Comparison of ENCODE assay signal across 8 cellular contexts in genomic region chr3:28726840-28727239, GRCh38.
DNase-seq lines count a peak whose midpoint lies in the region; ATAC-seq and TF ChIP-seq lines count a peak whose summit lies in the region.

No MANE protein-coding gene starts in this region.

- DNase-seq in activated naive CD4-positive, alpha-beta T cell treated with anti-CD3 and anti-CD28 coated beads for 36 hours = peak; percentile 15
- DNase-seq in activated naive CD4-positive, alpha-beta T cell treated with Interleukin-2 at 50 U/mL for 16 hours = no peak
- DNase-seq in HEK293T (ENCODE audit: extremely low spot score) (peak; percentile 55), NB4 (ENCODE audit: low read depth) (peak; percentile 35), ascending aorta (ENCODE audit: low spot score in 2 of 2) (peak in 1 of 2 donors; percentile 71), kidney epithelial cell (ENCODE audit: low read depth) (no peak)
- DNase-seq in effector CD4-positive, alpha-beta T cell = no peak

- H3K9me3 ChIP-seq in ascending aorta = no peaks in the 10 kb centered on the region

- POLR2A ChIA-PET in HEK293T (lab: Yijun Ruan, JAX) = no interaction called here

- H3K36me3 ChIP-seq in ascending aorta = no peaks in the 10 kb centered on the region
- no peaks in the 10 kb centered on the region for H3K36me3 ChIP-seq in kidney epithelial cell (ENCODE audit: control insufficient read depth, insufficient read depth, low read length)

- H3K4me3 Mint-ChIP-seq in activated naive CD4-positive, alpha-beta T cell treated with anti-CD3 and anti-CD28 coated beads for 36 hours = no peak overlapping the region

- peaks cover 0 to 4% of the 10 kb centered on the region in 2 donors for H3K4me1 ChIP-seq in ascending aorta

- peaks cover 3% of the 10 kb centered on the region for H3K27me3 Mint-ChIP-seq in activated naive CD4-positive, alpha-beta T cell treated with anti-CD3 and anti-CD28 coated beads for 36 hours (ENCODE audit: low read depth)

- H3K4me3 ChIP-seq in NB4 (ENCODE audit: low read depth, low read length) = no peak overlapping the region
- H3K4me3 ChIP-seq in ascending aorta = no peak overlapping the region
- no peak overlapping the region for H3K4me3 ChIP-seq in kidney epithelial cell (ENCODE audit: low read depth, low read length)

- no peaks in the 10 kb centered on the region for H3K36me3 Mint-ChIP-seq in activated naive CD4-positive, alpha-beta T cell treated with anti-CD3 and anti-CD28 coated beads for 36 hours (ENCODE audit: low read depth)

- H3K4me1 Mint-ChIP-seq in activated naive CD4-positive, alpha-beta T cell treated with anti-CD3 and anti-CD28 coated beads for 36 hours (ENCODE audit: low read depth) = no peaks in the 10 kb centered on the region

- CTCF ChIA-PET in activated naive CD4-positive, alpha-beta T cell treated with anti-CD3 and anti-CD28 coated beads for 36 hours (lab: Charles Lee) = interaction anchor here (0.6 kb wide), 1 partner anchor 61 kb away, joined by 3 read pairs; no protein-coding TSS in a partner anchor
- CTCF ChIA-PET in HEK293T (lab: Yijun Ruan, JAX) = interaction anchor here (1.0 to 1.7 kb wide), 4 partner anchors 12 to 59 kb away, joined by 3 to 6 read pairs (median 4); no protein-coding TSS in a partner anchor

- peak; percentile 51 for TF ChIP-seq CTCF in NB4 (IDR thresholded peaks at IDR 0.05; ENCODE audit: low read depth, low read length)
- peak; percentile 7 to 48 (median 31) for TF ChIP-seq CTCF in ascending aorta (IDR thresholded peaks at IDR 0.05)
- peak; percentile 67 for TF ChIP-seq CTCF in kidney epithelial cell (IDR thresholded peaks at IDR 0.05; ENCODE audit: insufficient read depth, low read length, poor library complexity, severe bottlenecking)

- H3K27ac ChIP-seq in ascending aorta = peak overlapping the region; percentile 6 to 41

- no peak for TF ChIP-seq POLR2A in NB4 (IDR thresholded peaks at IDR 0.05; ENCODE audit: extremely low read depth, insufficient read length)

- intact Hi-C loops in activated naive CD4-positive, alpha-beta T cell treated with anti-CD3 and anti-CD28 coated beads for 36 hours (cut with micrococcal nuclease) = loop anchor here (2.0 kb wide), 1 partner anchor 250 kb away; no protein-coding TSS in a partner anchor
- intact Hi-C loops in ascending aorta (cut with DNase I) = loop anchor here (10.0 kb wide), 1 partner anchor 152 kb away; no protein-coding TSS in a partner anchor

- H3K27ac Mint-ChIP-seq in activated naive CD4-positive, alpha-beta T cell treated with anti-CD3 and anti-CD28 coated beads for 36 hours = no peak overlapping the region

- no peaks in the 10 kb centered on the region for H3K27me3 ChIP-seq in ascending aorta
- H3K27me3 ChIP-seq in kidney epithelial cell (ENCODE audit: control insufficient read depth, insufficient read depth, low read length) = no peaks in the 10 kb centered on the region

- no peak for ATAC-seq in GM19455 (IDR thresholded peaks at IDR 0.05; ENCODE audit: unreplicated experiment)

- peaks cover 11% of the 10 kb centered on the region for H3K9me3 Mint-ChIP-seq in activated naive CD4-positive, alpha-beta T cell treated with anti-CD3 and anti-CD28 coated beads for 36 hours

TF ChIP-seq in HEK293T, 16 proteins besides CTCF, POLR2A, EP300 and RAD21:
- no peak for TF ChIP-seq CTBP1 (IDR thresholded peaks at IDR 0.05; ENCODE audit: borderline replicate concordance)
- no peak for TF ChIP-seq FOXM1 (IDR thresholded peaks at IDR 0.05; ENCODE audit: borderline replicate concordance)

Comparison
In these comparisons a context has a peak if more than half of its experiments do, and no peak if none do; other contexts are left out.
1. DNase-seq: peak in activated naive CD4-positive, alpha-beta T cell treated with anti-CD3 and anti-CD28 coated beads for 36 hours (single experiment), HEK293T (single experiment) and NB4 (single experiment); none in activated naive CD4-positive, alpha-beta T cell treated with Interleukin-2 at 50 U/mL for 16 hours (single experiment), kidney epithelial cell (single experiment) and effector CD4-positive, alpha-beta T cell (single experiment).
2. Peak in every context shown above with its lines, with median percentiles within 50 percentile points of each other: CTCF ChIP-seq.